Comparison of ENCODE assay signal across 21 cellular contexts in the genomic region with DNA sequence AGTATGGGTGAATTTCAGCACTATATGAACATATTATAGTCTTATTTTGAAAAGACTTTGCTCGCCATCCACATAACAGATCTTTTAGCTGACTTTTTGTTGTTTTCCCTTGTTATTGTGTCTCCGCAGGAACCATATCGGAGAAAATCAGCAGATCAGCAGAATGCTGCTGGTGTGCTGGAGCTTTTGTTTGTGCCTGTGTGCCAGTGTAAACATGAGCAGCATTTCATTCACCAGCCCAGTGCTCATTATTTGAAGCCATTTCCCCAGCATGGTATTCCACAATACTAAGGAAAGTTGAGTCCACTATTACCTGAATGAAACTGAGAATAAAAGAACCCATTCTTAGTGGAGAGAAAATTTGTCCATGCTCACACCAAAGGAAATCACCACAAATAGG.
"Had no signal": no experiment of that assay in that cellular context is flagged by ENCODE, and none has a peak within 500 bp of the region (broad histone marks: within the 10 kb centered on the region; RNA-seq: fewer than 3 reads in every experiment).

No MANE protein-coding gene starts in this region.

- H3K36me3 Mint-ChIP-seq: natural killer cell treated with Interleukin-12 subunit alpha and Interleukin-12 subunit beta and Interleukin-15 and Interleukin-18, amount 100 ng/mL, for 72 hours had no signal

- H3K27ac ChIP-seq: colonic mucosa, foreskin keratinocyte, neutrophil, right atrium auricular region, stomach, thoracic aorta, transverse colon had no signal

- DNase-seq: colonic mucosa; effector CD4-positive, alpha-beta T cell; endodermal cell; erythroblast; foreskin keratinocyte; kidney; left cardiac atrium; left ventricle myocardium superior; mesenchymal stem cell; midbrain; small intestine; stimulated activated CD4-positive, alpha-beta T cell treated with anti-CD3 and anti-CD28 coated beads, Interleukin-12 subunit alpha, Interleukin-12 subunit beta, amount 100 ng/mL, for 4 hours; stimulated activated naive CD4-positive, alpha-beta T cell; stomach; substantia nigra; transverse colon had no signal

- H3K27ac Mint-ChIP-seq: endodermal cell; natural killer cell treated with Interleukin-12 subunit alpha and Interleukin-12 subunit beta and Interleukin-15 and Interleukin-18, amount 100 ng/mL, for 72 hours had no signal

- H3K4me3 Mint-ChIP-seq: endodermal cell; natural killer cell treated with Interleukin-12 subunit alpha and Interleukin-12 subunit beta and Interleukin-15 and Interleukin-18, amount 100 ng/mL, for 72 hours had no signal

- H3K9me3 Mint-ChIP-seq: natural killer cell treated with Interleukin-12 subunit alpha and Interleukin-12 subunit beta and Interleukin-15 and Interleukin-18, amount 100 ng/mL, for 72 hours had no signal

- H3K4me3 ChIP-seq: colonic mucosa, lung, right atrium auricular region, stomach, thoracic aorta, transverse colon had no signal

- H3K4me1 Mint-ChIP-seq: endodermal cell had no signal
